Comparison of ENCODE assay signal across 24 cellular contexts in the genomic region with DNA sequence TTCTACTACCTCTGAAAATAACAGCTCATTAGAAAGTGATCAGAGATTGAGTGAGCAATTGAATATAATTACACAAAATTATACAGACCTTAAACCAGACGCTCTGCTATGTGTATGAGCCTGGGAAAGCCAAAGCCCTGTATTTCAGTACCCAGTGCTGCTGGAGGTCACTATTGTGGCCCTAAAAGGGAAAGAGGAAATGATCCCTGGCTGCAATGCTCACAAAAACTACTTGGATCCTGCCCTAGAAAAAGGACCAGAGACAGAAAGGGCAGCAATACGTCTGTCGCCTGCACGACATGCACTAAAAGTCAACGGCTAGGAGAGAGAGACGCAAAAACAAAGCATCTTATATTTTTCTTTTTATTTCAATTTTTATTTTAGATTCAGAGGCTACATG.
DNase-seq lines count a peak whose midpoint lies in the region; ATAC-seq, FAIRE-seq and TF ChIP-seq lines count a peak whose summit lies in the region.
"Had no signal": no experiment of that assay in that cellular context is flagged by ENCODE, and none has a peak within 500 bp of the region (broad histone marks: within the 10 kb centered on the region; RNA-seq: fewer than 3 reads in every experiment).

No MANE protein-coding gene starts in this region.

- H3K9ac ChIP-seq in H9 (ENCODE audit: extremely low read depth, insufficient read length, low read length) = no peak overlapping the region
- H3K9ac ChIP-seq: BLaER1 had no signal

- ATAC-seq in natural killer cell treated with Interleukin-12 subunit alpha and Interleukin-12 subunit beta and Interleukin-15 and Interleukin-18, amount 100 ng/mL, for 72 hours = no peak
- ATAC-seq: GM23338, HCT116 had no signal

- no peak overlapping the region for H3K4me2 ChIP-seq in H9 (ENCODE audit: insufficient read depth, insufficient read length, low read length)
- H3K4me2 ChIP-seq: BLaER1, GM23338 had no signal

- H2BK120ac ChIP-seq in H9 (ENCODE audit: low read depth, low read length, poor library complexity, severe bottlenecking) = no peak overlapping the region

- BruUV-seq in MCF 10A (replicated peaks; lab: Mats Ljungman, UMichigan) = no TSS peak

- CTCF ChIA-PET in MCF 10A (lab: Yijun Ruan, JAX) = no interaction called here

- POLR2A ChIA-PET in MCF 10A (lab: Yijun Ruan, JAX) = interaction anchor here (0.7 kb wide), 1 partner anchor 404 kb away, joined by 3 read pairs; no protein-coding TSS in a partner anchor

- no peak overlapping the region for H2BK5ac ChIP-seq in H9 (ENCODE audit: insufficient read length, low read length)

- WGBS in H9 (ENCODE audit: extremely low coverage, insufficient read length, low lambda C conversion rate) = no CpG with 5 or more reads among the region's 6 CpGs
- WGBS in esophagus muscularis mucosa = 77% methylated on average over 6 of the region's 6 CpGs

- H3K9me3 ChIP-seq in H9 (ENCODE audit: control insufficient read depth, low read depth, low read length) = no peaks in the 10 kb centered on the region
- H3K9me3 ChIP-seq in esophagus muscularis mucosa = no peaks in the 10 kb centered on the region
- H3K9me3 ChIP-seq: BLaER1 had no signal

- H3K4me1 ChIP-seq in H9 (ENCODE audit: insufficient read depth, low read length) = no peaks in the 10 kb centered on the region
- H3K4me1 ChIP-seq in esophagus muscularis mucosa = no peaks in the 10 kb centered on the region
- H3K4me1 ChIP-seq: BLaER1 had no signal

- intact Hi-C loops in esophagus muscularis mucosa (cut with DNase I) (no loop called here), MCF 10A (cut with micrococcal nuclease) (no loop called here)

- TF ChIP-seq EP300 in esophagus muscularis mucosa (IDR thresholded peaks at IDR 0.05) = no peak

- H3K4me1 Mint-ChIP-seq in H9 = peaks cover 0 to 4% of the 10 kb centered on the region in 2 experiments; a peak in 1 of 4 replicates
- no peaks in the 10 kb centered on the region for H3K4me1 Mint-ChIP-seq in natural killer cell treated with Interleukin-12 subunit alpha and Interleukin-12 subunit beta and Interleukin-15 and Interleukin-18, amount 100 ng/mL, for 72 hours (ENCODE audit: low read depth in 2 of 2)
- H3K4me1 Mint-ChIP-seq in MCF 10A (ENCODE audit: insufficient read depth, unreplicated experiment) = no peaks in the 10 kb centered on the region
- H3K4me1 Mint-ChIP-seq: CD14-positive monocyte; CD4-positive, alpha-beta memory T cell; IgD-negative memory B cell had no signal

- no peak overlapping the region for H2AK5ac ChIP-seq in H9 (ENCODE audit: insufficient read length, low read length)

- no peak overlapping the region for H4K91ac ChIP-seq in H9 (ENCODE audit: insufficient read length, low read depth, low read length)

- no peak overlapping the region for H2AFZ ChIP-seq in H9 (ENCODE audit: low read length)
- H2AFZ ChIP-seq: GM23338 had no signal

- H3K56ac ChIP-seq in H9 (ENCODE audit: insufficient read length, low read depth, low read length) = no peak overlapping the region

- H4K8ac ChIP-seq in H9 (replicated peaks; ENCODE audit: insufficient read length, low read depth, low read length) = no peak overlapping the region

- no peak for TF ChIP-seq POLR2A in esophagus muscularis mucosa (IDR thresholded peaks at IDR 0.05; ENCODE audit: low read depth)

- 0 out of 2 replicates have a peak, but pooled peaks cover 2% of the 10 kb centered on the region for H3K79me2 ChIP-seq in H9 (ENCODE audit: insufficient read depth, low read length)

- no peaks in the 10 kb centered on the region for H4K20me1 ChIP-seq in H9 (ENCODE audit: control insufficient read depth, insufficient read depth, insufficient read length)
- H4K20me1 ChIP-seq: BLaER1 had no signal

- H2BK12ac ChIP-seq in H9 (ENCODE audit: insufficient read length, low read depth, low read length) = no peak overlapping the region

- no peak overlapping the region for H3K27ac ChIP-seq in H9 (ENCODE audit: insufficient read length, low read depth, low read length)
- no peak overlapping the region for H3K27ac ChIP-seq in esophagus muscularis mucosa (replicated peaks in 1 of 4)
- H3K27ac ChIP-seq: BLaER1 had no signal

- H3K4me3 Mint-ChIP-seq in H9 (no peak overlapping the region), MCF 10A (ENCODE audit: unreplicated experiment) (no peak overlapping the region)
- no peak overlapping the region for H3K4me3 Mint-ChIP-seq in natural killer cell treated with Interleukin-12 subunit alpha and Interleukin-12 subunit beta and Interleukin-15 and Interleukin-18, amount 100 ng/mL, for 72 hours
- H3K4me3 Mint-ChIP-seq: CD14-positive monocyte; CD4-positive, alpha-beta memory T cell; GM23338; HFFc6; IgD-negative memory B cell had no signal

- no peak overlapping the region for H2BK20ac ChIP-seq in H9 (ENCODE audit: low read depth, low read length, poor library complexity, severe bottlenecking)

- H3K27me3 Mint-ChIP-seq in H9 (ENCODE audit: low read depth) (no peaks in the 10 kb centered on the region; the same call in 1 of the 2 replicates), MCF 10A (ENCODE audit: insufficient read depth, unreplicated experiment) (no peaks in the 10 kb centered on the region)
- H3K27me3 Mint-ChIP-seq in natural killer cell treated with Interleukin-12 subunit alpha and Interleukin-12 subunit beta and Interleukin-15 and Interleukin-18, amount 100 ng/mL, for 72 hours = no peaks in the 10 kb centered on the region
- H3K27me3 Mint-ChIP-seq: CD4-positive, alpha-beta memory T cell; IgD-negative memory B cell had no signal

- H3K9me3 Mint-ChIP-seq in H9 (no peaks in the 10 kb centered on the region; a peak in 2 of 5 replicates), MCF 10A (ENCODE audit: unreplicated experiment) (peaks cover 21% of the 10 kb centered on the region)
- H3K9me3 Mint-ChIP-seq in natural killer cell treated with Interleukin-12 subunit alpha and Interleukin-12 subunit beta and Interleukin-15 and Interleukin-18, amount 100 ng/mL, for 72 hours = peaks cover 3% of the 10 kb centered on the region

- H3K79me1 ChIP-seq in H9 (ENCODE audit: insufficient read depth, low read depth, low read length, poor library complexity, severe bottlenecking) = no peaks in the 10 kb centered on the region

- peaks cover 0 to 2% (median 0%) of the 10 kb centered on the region in 3 experiments; a peak in 1 of 7 replicates for H3K36me3 Mint-ChIP-seq in H9 (ENCODE audit: insufficient read depth in 1 of 3, low read depth in 3 of 3)
- no peaks in the 10 kb centered on the region for H3K36me3 Mint-ChIP-seq in natural killer cell treated with Interleukin-12 subunit alpha and Interleukin-12 subunit beta and Interleukin-15 and Interleukin-18, amount 100 ng/mL, for 72 hours
- no peaks in the 10 kb centered on the region for H3K36me3 Mint-ChIP-seq in MCF 10A (ENCODE audit: insufficient read depth, unreplicated experiment)
- H3K36me3 Mint-ChIP-seq: CD14-positive monocyte; CD4-positive, alpha-beta memory T cell had no signal

- H3K36me3 ChIP-seq in esophagus muscularis mucosa = no peaks in the 10 kb centered on the region
- H3K36me3 ChIP-seq: BLaER1 had no signal

- no peak overlapping the region for H3K18ac ChIP-seq in H9 (ENCODE audit: insufficient read length, low read depth, low read length)

- DNase-seq in H9 (no peak), NCI-H69 (lab: John Stamatoyannopoulos, UW) (peak; percentile 56), esophagus muscularis mucosa (ENCODE audit: extremely low spot score) (peak; percentile 39), medulla oblongata (ENCODE audit: extremely low spot score) (peak; percentile 66), RPMI8226 (no peak), RCC 7860 (ENCODE audit: low spot score) (no peak), MCF 10A (ENCODE audit: unreplicated experiment) (no peak)
- no peak for DNase-seq in natural killer cell treated with Interleukin-12 subunit alpha and Interleukin-12 subunit beta and Interleukin-15 and Interleukin-18, amount 100 ng/mL, for 72 hours (ENCODE audit: low spot score)
- DNase-seq: ACHN; AML-193; CD4-positive, alpha-beta memory T cell; DMS153; DMS79; GDM1; HFFc6 had no signal

- H3K4me3 ChIP-seq in esophagus muscularis mucosa = no peak overlapping the region
- H3K4me3 ChIP-seq: BLaER1, GM23338 had no signal

- H2BK15ac ChIP-seq in H9 (ENCODE audit: low read depth, low read length) = no peak overlapping the region

- no peak overlapping the region for H3K4ac ChIP-seq in H9 (ENCODE audit: low read depth, low read length)

- peak overlapping the region; percentile 46; the same call in 1 of the 2 replicates for H3K14ac ChIP-seq in H9 (ENCODE audit: insufficient read depth, low read length)

- TF ChIP-seq CTCF in H9 (conservative IDR thresholded peaks at IDR 0.05) (no peak), esophagus muscularis mucosa (IDR thresholded peaks at IDR 0.05) (no peak), MCF 10A (IDR thresholded peaks at IDR 0.05; ENCODE audit: unreplicated experiment) (no peak)

- no peak overlapping the region for H3K27ac Mint-ChIP-seq in H9
- H3K27ac Mint-ChIP-seq in natural killer cell treated with Interleukin-12 subunit alpha and Interleukin-12 subunit beta and Interleukin-15 and Interleukin-18, amount 100 ng/mL, for 72 hours = no peak overlapping the region
- H3K27ac Mint-ChIP-seq in MCF 10A (ENCODE audit: low read depth, unreplicated experiment) = no peak overlapping the region
- H3K27ac Mint-ChIP-seq: CD14-positive monocyte; CD4-positive, alpha-beta memory T cell; GM23338; HFFc6; IgD-negative memory B cell had no signal

- H3T11ph ChIP-seq in H9 (ENCODE audit: low read length) = no peak overlapping the region

- H4K5ac ChIP-seq in H9 (ENCODE audit: insufficient read length, low read depth, low read length) = no peak overlapping the region

- no peak for FAIRE-seq in RCC 7860 (lab: Jason Lieb, UNC)
- FAIRE-seq: GM12892, GM18507, H54, HTR-8/SVneo had no signal

- H3K23ac ChIP-seq in H9 (ENCODE audit: insufficient read length, low read depth, low read length) = no peak overlapping the region

- H3K27me3 ChIP-seq in H9 (ENCODE audit: insufficient read depth, low read length) (no peaks in the 10 kb centered on the region), esophagus muscularis mucosa (peaks cover 0 to 5% (median 0%) of the 10 kb centered on the region in 4 donors)
- H3K27me3 ChIP-seq: BLaER1 had no signal

- no peaks in the 10 kb centered on the region for H3K23me2 ChIP-seq in H9 (ENCODE audit: insufficient read length, low read depth, low read length, poor library complexity, severe bottlenecking)

Comparison
In these comparisons a context has a peak if more than half of its experiments do, and no peak if none do; other contexts are left out.
1. DNase-seq: peak in NCI-H69 (single experiment), esophagus muscularis mucosa (single experiment) and medulla oblongata (single experiment); none in H9 (single experiment), RPMI8226 (single experiment), RCC 7860 (single experiment), natural killer cell treated with Interleukin-12 subunit alpha and Interleukin-12 subunit beta and Interleukin-15 and Interleukin-18, amount 100 ng/mL, for 72 hours (single experiment) and MCF 10A (single experiment).